26 cellular contexts compared by ENCODE assay signal in the genomic region with DNA sequence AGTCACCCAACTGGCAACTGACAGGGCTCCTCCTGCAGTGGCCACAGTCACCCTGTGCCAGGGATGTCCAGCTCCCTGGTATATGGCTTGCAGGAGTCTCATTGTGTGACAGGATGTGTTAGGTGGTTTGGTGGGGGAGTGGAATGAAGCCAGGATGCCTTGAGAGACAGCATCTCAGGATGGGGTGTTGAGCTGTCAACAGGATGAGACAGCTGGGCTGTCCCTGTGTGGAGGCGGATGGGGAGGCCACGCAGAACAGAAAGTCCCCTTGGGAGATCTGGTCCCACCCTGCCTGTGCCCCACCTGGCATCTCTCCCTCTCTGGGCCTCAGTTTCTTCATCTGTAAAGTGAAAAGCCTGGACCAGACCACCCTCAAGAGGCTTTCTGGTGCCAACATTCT.
"Had no signal": no experiment of that assay in that cellular context is flagged by ENCODE, and none has a peak within 500 bp of the region (broad histone marks: within the 10 kb centered on the region; RNA-seq: fewer than 3 reads in every experiment).

No MANE protein-coding gene starts in this region.

- DNase-seq: effector CD8-positive, alpha-beta T cell; hippocampal formation; kidney glomerular epithelial cell; mesenchymal stem cell; midbrain; occipital lobe; retina; small intestine; stimulated activated CD4-positive, alpha-beta T cell treated with anti-CD3 and anti-CD28 coated beads, Interleukin-4, amount 100 ng/mL, for 1 hour; stimulated activated CD8-positive, alpha-beta memory T cell treated with anti-CD3 and anti-CD28 coated beads, Interleukin-4, amount 100 ng/mL, for 48 hours; stimulated activated naive CD8-positive, alpha-beta T cell treated with anti-CD3 and anti-CD28 coated beads, Interleukin-15, Interleukin-2, amounts not matched to agents 100 U/mL and 50 U/mL, for 24 hours; thyroid gland had no signal

- H3K4me3 ChIP-seq: coronary artery, dorsolateral prefrontal cortex, heart left ventricle, lung, neural progenitor cell, psoas muscle, suprapubic skin, thyroid gland, vagina had no signal

- H3K4me3 Mint-ChIP-seq: natural killer cell treated with Interleukin-12 subunit alpha and Interleukin-12 subunit beta and Interleukin-15 and Interleukin-18, amount 100 ng/mL, for 72 hours; neural progenitor cell; stimulated activated effector memory CD8-positive, alpha-beta T cell treated with anti-CD3 and anti-CD28 coated beads, Interleukin-12 subunit alpha, Interleukin-12 subunit beta, amount 100 ng/mL, for 72 hours; type B pancreatic cell had no signal

- FAIRE-seq: frontal cortex, small intestine had no signal

- H3K36me3 ChIP-seq: heart left ventricle, neural progenitor cell, suprapubic skin, thyroid gland, vagina had no signal

- H3K9ac ChIP-seq: neural progenitor cell, parathyroid adenoma had no signal

- H2AFZ ChIP-seq: neural progenitor cell, parathyroid adenoma had no signal

- ATAC-seq: heart left ventricle; left lobe of liver; natural killer cell treated with Interleukin-12 subunit alpha and Interleukin-12 subunit beta and Interleukin-15 and Interleukin-18, amount 100 ng/mL, for 72 hours; psoas muscle; stimulated activated naive CD8-positive, alpha-beta T cell treated with anti-CD3 and anti-CD28 coated beads, Interleukin-15, Interleukin-2, amounts not matched to agents 100 U/mL and 50 U/mL, for 24 hours had no signal

- H3K9me3 ChIP-seq: heart left ventricle, psoas muscle, suprapubic skin, thyroid gland, vagina had no signal

- H3K27me3 ChIP-seq: heart left ventricle, neural progenitor cell, suprapubic skin, thyroid gland, vagina had no signal

- H3K9me3 Mint-ChIP-seq: natural killer cell treated with Interleukin-12 subunit alpha and Interleukin-12 subunit beta and Interleukin-15 and Interleukin-18, amount 100 ng/mL, for 72 hours; neural progenitor cell; stimulated activated effector memory CD8-positive, alpha-beta T cell treated with anti-CD3 and anti-CD28 coated beads, Interleukin-12 subunit alpha, Interleukin-12 subunit beta, amount 100 ng/mL, for 72 hours; type B pancreatic cell had no signal

- H3K79me2 ChIP-seq: parathyroid adenoma had no signal

- H3K4me2 ChIP-seq: neural progenitor cell had no signal

- H3K4me1 ChIP-seq: neural progenitor cell, parathyroid adenoma, psoas muscle, suprapubic skin, thyroid gland, vagina had no signal

- H3K4me1 Mint-ChIP-seq: stimulated activated effector memory CD8-positive, alpha-beta T cell treated with anti-CD3 and anti-CD28 coated beads, Interleukin-12 subunit alpha, Interleukin-12 subunit beta, amount 100 ng/mL, for 72 hours had no signal

- H3K27ac ChIP-seq: coronary artery, dorsolateral prefrontal cortex, heart left ventricle, neural progenitor cell, parathyroid adenoma, psoas muscle, suprapubic skin, thyroid gland, vagina had no signal

- H3K27ac Mint-ChIP-seq: natural killer cell treated with Interleukin-12 subunit alpha and Interleukin-12 subunit beta and Interleukin-15 and Interleukin-18, amount 100 ng/mL, for 72 hours; neural progenitor cell; stimulated activated effector memory CD8-positive, alpha-beta T cell treated with anti-CD3 and anti-CD28 coated beads, Interleukin-12 subunit alpha, Interleukin-12 subunit beta, amount 100 ng/mL, for 72 hours; type B pancreatic cell had no signal
